In genomic region chr12:105358789-105359188, GRCh38 we compare ENCODE assay signal across 11 cellular contexts. TPM values are rescaled to one million over a fixed set of nuclear protein-coding genes. Genes with fewer than 3 reads are reported as not detected.
DNase-seq lines count a peak whose midpoint lies in the region; ATAC-seq and TF ChIP-seq lines count a peak whose summit lies in the region.
"Had no signal": no experiment of that assay in that cellular context is flagged by ENCODE, and none has a peak within 500 bp of the region (broad histone marks: within the 10 kb centered on the region; RNA-seq: fewer than 3 reads in every experiment).

No MANE protein-coding gene starts in this region.

- H3K9me3 Mint-ChIP-seq in activated CD4-positive, alpha-beta memory T cell treated with anti-CD3 and anti-CD28 coated beads, Interleukin-2, amount 10 ng/mL, durations not matched to agents 7 days and 5 days: no peaks in the 10 kb centered on the region
- H3K9me3 Mint-ChIP-seq in activated CD4-positive, alpha-beta memory T cell treated with anti-CD3 and anti-CD28 coated beads for 36 hours: no peaks in the 10 kb centered on the region
- H3K9me3 Mint-ChIP-seq in progenitor cell of endocrine pancreas (ENCODE audit: low read depth): peaks cover 2% of the 10 kb centered on the region

- peaks cover 60% of the 10 kb centered on the region for H3K36me3 Mint-ChIP-seq in activated CD4-positive, alpha-beta memory T cell treated with anti-CD3 and anti-CD28 coated beads, Interleukin-2, amount 10 ng/mL, durations not matched to agents 7 days and 5 days (ENCODE audit: low read depth)
- no peaks in the 10 kb centered on the region for H3K36me3 Mint-ChIP-seq in activated CD4-positive, alpha-beta memory T cell treated with anti-CD3 and anti-CD28 coated beads for 36 hours
- peaks cover 35% of the 10 kb centered on the region for H3K36me3 Mint-ChIP-seq in progenitor cell of endocrine pancreas (ENCODE audit: insufficient read depth)

- H3K27ac ChIP-seq in SJCRH30: no peak overlapping the region
- H3K27ac ChIP-seq: neutrophil had no signal

- H3K4me3 ChIP-seq in SJCRH30: no peak overlapping the region

- no peaks in the 10 kb centered on the region for H3K9me3 ChIP-seq in SJCRH30 (replicated peaks)
- H3K9me3 ChIP-seq: neutrophil had no signal

- no peaks in the 10 kb centered on the region for H3K36me3 ChIP-seq in SJCRH30
- H3K36me3 ChIP-seq: neutrophil had no signal

- intact Hi-C loops in activated CD4-positive, alpha-beta memory T cell treated with anti-CD3 and anti-CD28 coated beads for 36 hours (cut with micrococcal nuclease): no loop called here

- no peaks in the 10 kb centered on the region for H3K27me3 ChIP-seq in SJCRH30
- H3K27me3 ChIP-seq: neutrophil had no signal

- H3K27ac Mint-ChIP-seq in activated CD4-positive, alpha-beta memory T cell treated with anti-CD3 and anti-CD28 coated beads, Interleukin-2, amount 10 ng/mL, durations not matched to agents 7 days and 5 days: peak overlapping the region; percentile 30
- no peak overlapping the region for H3K27ac Mint-ChIP-seq in activated CD4-positive, alpha-beta memory T cell treated with anti-CD3 and anti-CD28 coated beads for 36 hours
- peak overlapping the region; percentile 29 for H3K27ac Mint-ChIP-seq in progenitor cell of endocrine pancreas

- no peaks in the 10 kb centered on the region for H3K27me3 Mint-ChIP-seq in activated CD4-positive, alpha-beta memory T cell treated with anti-CD3 and anti-CD28 coated beads, Interleukin-2, amount 10 ng/mL, durations not matched to agents 7 days and 5 days
- no peaks in the 10 kb centered on the region for H3K27me3 Mint-ChIP-seq in activated CD4-positive, alpha-beta memory T cell treated with anti-CD3 and anti-CD28 coated beads for 36 hours
- no peaks in the 10 kb centered on the region for H3K27me3 Mint-ChIP-seq in progenitor cell of endocrine pancreas

- peak; percentile 52 for ATAC-seq in HG02623 (IDR thresholded peaks at IDR 0.05; ENCODE audit: unreplicated experiment)
- ATAC-seq: esophagus mucosa had no signal

- H3K4me1 Mint-ChIP-seq in activated CD4-positive, alpha-beta memory T cell treated with anti-CD3 and anti-CD28 coated beads, Interleukin-2, amount 10 ng/mL, durations not matched to agents 7 days and 5 days: peaks cover 52% of the 10 kb centered on the region
- peaks cover 11% of the 10 kb centered on the region for H3K4me1 Mint-ChIP-seq in activated CD4-positive, alpha-beta memory T cell treated with anti-CD3 and anti-CD28 coated beads for 36 hours (ENCODE audit: low read depth)
- H3K4me1 Mint-ChIP-seq in progenitor cell of endocrine pancreas (ENCODE audit: low read depth): peaks cover 26% of the 10 kb centered on the region

- H3K4me1 ChIP-seq in SJCRH30: no peaks in the 10 kb centered on the region

- CTCF ChIA-PET in activated CD4-positive, alpha-beta memory T cell treated with anti-CD3 and anti-CD28 coated beads, Interleukin-2, amount 10 ng/mL, durations not matched to agents 7 days and 5 days (lab: Charles Lee): no interaction called here
- CTCF ChIA-PET in activated CD4-positive, alpha-beta memory T cell treated with anti-CD3 and anti-CD28 coated beads for 36 hours (lab: Charles Lee): no interaction called here

- POLR2A ChIA-PET in activated CD4-positive, alpha-beta memory T cell treated with anti-CD3 and anti-CD28 coated beads, Interleukin-2, amount 10 ng/mL, durations not matched to agents 7 days and 5 days (lab: Charles Lee): interaction anchor here (3.1 kb wide), 1 partner anchor 27 kb away, joined by 22 read pairs; no protein-coding TSS in a partner anchor
- POLR2A ChIA-PET in activated CD4-positive, alpha-beta memory T cell treated with anti-CD3 and anti-CD28 coated beads for 36 hours (lab: Charles Lee): no interaction called here

- DNase-seq in activated CD4-positive, alpha-beta memory T cell treated with anti-CD3 and anti-CD28 coated beads, Interleukin-2, amount 10 ng/mL, durations not matched to agents 7 days and 5 days: no peak
- no peak for DNase-seq in activated CD4-positive, alpha-beta memory T cell treated with anti-CD3 and anti-CD28 coated beads for 36 hours
- DNase-seq in NOMO-1 treated with dmso at 0.1 percent for 144 hours (lab: John Stamatoyannopoulos, UW; ENCODE audit: unreplicated experiment) (peak; percentile 76), progenitor cell of endocrine pancreas (ENCODE audit: low spot score, unreplicated experiment) (no peak), A172 (ENCODE audit: low spot score) (no peak), SJCRH30 (no peak), hepatic stellate cell (ENCODE audit: low spot score) (no peak)
- DNase-seq: stimulated activated CD4-positive, alpha-beta T cell treated with anti-CD3 and anti-CD28 coated beads, Interleukin-4, amount 100 ng/mL, for 24 hours had no signal

- TF ChIP-seq CTCF in progenitor cell of endocrine pancreas (IDR thresholded peaks at IDR 0.05; ENCODE audit: unreplicated experiment): no peak

- H3K4me3 Mint-ChIP-seq in activated CD4-positive, alpha-beta memory T cell treated with anti-CD3 and anti-CD28 coated beads, Interleukin-2, amount 10 ng/mL, durations not matched to agents 7 days and 5 days: no peak overlapping the region
- no peak overlapping the region for H3K4me3 Mint-ChIP-seq in activated CD4-positive, alpha-beta memory T cell treated with anti-CD3 and anti-CD28 coated beads for 36 hours
- no peak overlapping the region for H3K4me3 Mint-ChIP-seq in progenitor cell of endocrine pancreas (ENCODE audit: low read depth)

RNA-seq across cellular contexts. Expression of gene C12orf75, which starts 28.3 kb away (rescaled TPM):
- 100 to 1,000 TPM; 288 to 312 TPM for total RNA-seq in activated CD4-positive, alpha-beta memory T cell treated with anti-CD3 and anti-CD28 coated beads, Interleukin-2, amount 10 ng/mL, durations not matched to agents 7 days and 5 days
- total RNA-seq in activated CD4-positive, alpha-beta memory T cell treated with anti-CD3 and anti-CD28 coated beads for 36 hours: 10 to 100 TPM; 73.7 to 79.7 TPM
- 228 and 231 TPM in 2 replicates for total RNA-seq in progenitor cell of endocrine pancreas
- 251 and 335 TPM in 2 replicates for total RNA-seq in A172 (2014; rRNA removed; shearing (Covaris generic))
- 36.2 and 36.8 TPM in 2 replicates for total RNA-seq in SJCRH30 (2014; rRNA removed; shearing (Covaris generic))
